ENCODE assay signal across 1 cellular context in the genomic region with DNA sequence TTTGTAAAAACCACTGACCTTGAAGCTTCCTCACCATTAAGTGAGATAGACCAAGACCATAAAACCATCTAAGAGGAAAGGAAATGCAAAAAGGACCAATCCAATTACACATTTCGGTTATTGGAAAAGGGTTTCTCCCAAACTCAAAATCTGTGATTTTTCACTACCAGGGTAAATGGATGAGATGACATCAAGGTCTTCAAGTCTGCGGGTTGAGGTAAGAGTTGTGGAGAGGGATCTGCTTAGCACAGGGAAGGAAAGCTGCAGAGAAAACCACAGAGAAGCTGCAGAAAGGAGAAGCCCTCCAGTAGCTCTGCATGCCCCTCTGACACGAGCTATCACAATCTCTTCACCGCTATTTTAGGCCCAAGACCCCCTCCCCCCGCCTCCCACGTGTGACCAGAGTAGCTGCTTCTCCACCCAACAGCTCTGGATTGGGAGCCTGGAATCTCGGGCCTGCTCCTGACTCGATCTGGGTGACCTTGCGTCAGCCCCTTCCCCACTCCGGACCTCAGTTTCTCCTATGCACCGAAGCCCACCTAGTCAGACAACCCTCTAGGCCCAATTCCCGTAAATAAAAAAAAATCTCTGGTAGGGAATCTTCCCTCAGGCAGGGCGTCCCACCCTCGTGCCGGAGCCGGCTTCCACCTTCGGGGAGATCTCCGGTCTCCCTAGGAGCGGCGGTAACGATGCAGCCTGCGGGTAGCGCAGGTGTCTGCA.
A peak's percentile ranks its signal among the peaks of the same experiment; 100 is the strongest.
TF ChIP-seq lines count a peak whose summit lies in the region.

No MANE protein-coding gene starts in this region.

TF ChIP-seq in K562, 482 proteins besides CTCF, POLR2A, EP300 and RAD21 (continued from another document):
- TF ChIP-seq, protein P1, sequence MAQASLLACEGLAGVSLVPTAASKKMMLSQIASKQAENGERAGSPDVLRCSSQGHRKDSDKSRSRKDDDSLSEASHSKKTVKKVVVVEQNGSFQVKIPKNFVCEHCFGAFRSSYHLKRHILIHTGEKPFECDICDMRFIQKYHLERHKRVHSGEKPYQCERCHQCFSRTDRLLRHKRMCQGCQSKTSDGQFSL (CRISPR knock-in tag; IDR thresholded peaks at IDR 0.05) = no peak
- TF ChIP-seq, protein P1 (tag; IDR thresholded peaks at IDR 0.05) = no peak
- TF ChIP-seq EP400 (IDR thresholded peaks at IDR 0.05) (peak; percentile 53), KDM5B (IDR thresholded peaks at IDR 0.05; ENCODE audit: insufficient replicate concordance, low read depth, low read length) (no peak), PURB (CRISPR knock-in tag; IDR thresholded peaks at IDR 0.05; ENCODE audit: low read depth) (no peak), DACH1 (IDR thresholded peaks at IDR 0.05; ENCODE audit: partially characterized antibody) (no peak), ZSCAN29 (IDR thresholded peaks at IDR 0.05) (no peak), SUPT5H (IDR thresholded peaks at IDR 0.05) (no peak), ZNF347 (CRISPR knock-in tag; IDR thresholded peaks at IDR 0.05; ENCODE audit: low read depth) (no peak), SMARCA4 (IDR thresholded peaks at IDR 0.05) (no peak), ETV6 (IDR thresholded peaks at IDR 0.05; ENCODE audit: borderline replicate concordance in 1 of 2, low read depth in 2 of 2, low read length in 1 of 2) (no peak), ETV6 (CRISPR knock-in tag; IDR thresholded peaks at IDR 0.05; ENCODE audit: borderline replicate concordance) (no peak), RBM39 (optimal IDR thresholded peaks at IDR 0.05; ENCODE audit: low read depth, low read length) (no peak), YBX1 (IDR thresholded peaks at IDR 0.05) (no peak), PRPF4 (IDR thresholded peaks at IDR 0.05; ENCODE audit: insufficient read depth, low read depth, low read length, poor library complexity, severe bottlenecking) (no peak), SMARCE1 (IDR thresholded peaks at IDR 0.05) (no peak), CCNT2 (IDR thresholded peaks at IDR 0.05; ENCODE audit: borderline replicate concordance, extremely low read depth, insufficient read length, low read depth, low read length) (no peak)
- TF ChIP-seq, protein P2, sequence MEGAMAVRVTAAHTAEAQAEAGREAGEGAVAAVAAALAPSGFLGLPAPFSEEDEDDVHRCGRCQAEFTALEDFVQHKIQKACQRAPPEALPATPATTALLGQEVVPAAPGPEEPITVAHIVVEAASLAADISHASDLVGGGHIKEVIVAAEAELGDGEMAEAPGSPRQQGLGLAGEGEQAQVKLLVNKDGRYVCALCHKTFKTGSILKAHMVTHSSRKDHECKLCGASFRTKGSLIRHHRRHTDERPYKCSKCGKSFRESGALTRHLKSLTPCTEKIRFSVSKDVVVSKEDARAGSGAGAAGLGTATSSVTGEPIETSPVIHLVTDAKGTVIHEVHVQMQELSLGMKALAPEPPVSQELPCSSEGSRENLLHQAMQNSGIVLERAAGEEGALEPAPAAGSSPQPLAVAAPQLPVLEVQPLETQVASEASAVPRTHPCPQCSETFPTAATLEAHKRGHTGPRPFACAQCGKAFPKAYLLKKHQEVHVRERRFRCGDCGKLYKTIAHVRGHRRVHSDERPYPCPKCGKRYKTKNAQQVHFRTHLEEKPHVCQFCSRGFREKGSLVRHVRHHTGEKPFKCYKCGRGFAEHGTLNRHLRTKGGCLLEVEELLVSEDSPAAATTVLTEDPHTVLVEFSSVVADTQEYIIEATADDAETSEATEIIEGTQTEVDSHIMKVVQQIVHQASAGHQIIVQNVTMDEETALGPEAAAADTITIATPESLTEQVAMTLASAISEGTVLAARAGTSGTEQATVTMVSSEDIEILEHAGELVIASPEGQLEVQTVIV (CRISPR knock-in tag; IDR thresholded peaks at IDR 0.05; ENCODE audit: borderline replicate concordance) = no peak
- TF ChIP-seq, protein P3, sequence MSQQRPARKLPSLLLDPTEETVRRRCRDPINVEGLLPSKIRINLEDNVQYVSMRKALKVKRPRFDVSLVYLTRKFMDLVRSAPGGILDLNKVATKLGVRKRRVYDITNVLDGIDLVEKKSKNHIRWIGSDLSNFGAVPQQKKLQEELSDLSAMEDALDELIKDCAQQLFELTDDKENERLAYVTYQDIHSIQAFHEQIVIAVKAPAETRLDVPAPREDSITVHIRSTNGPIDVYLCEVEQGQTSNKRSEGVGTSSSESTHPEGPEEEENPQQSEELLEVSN (IDR thresholded peaks at IDR 0.05; ENCODE audit: borderline replicate concordance in 1 of 2, extremely low read depth in 1 of 2, insufficient read depth in 1 of 2, insufficient read length in 1 of 2, low read depth in 1 of 2, low read length in 1 of 2, poor library complexity in 1 of 2, severe bottlenecking in 1 of 2) = peak in 1 of 2 experiments; percentile 11
- TF ChIP-seq, protein P4, sequence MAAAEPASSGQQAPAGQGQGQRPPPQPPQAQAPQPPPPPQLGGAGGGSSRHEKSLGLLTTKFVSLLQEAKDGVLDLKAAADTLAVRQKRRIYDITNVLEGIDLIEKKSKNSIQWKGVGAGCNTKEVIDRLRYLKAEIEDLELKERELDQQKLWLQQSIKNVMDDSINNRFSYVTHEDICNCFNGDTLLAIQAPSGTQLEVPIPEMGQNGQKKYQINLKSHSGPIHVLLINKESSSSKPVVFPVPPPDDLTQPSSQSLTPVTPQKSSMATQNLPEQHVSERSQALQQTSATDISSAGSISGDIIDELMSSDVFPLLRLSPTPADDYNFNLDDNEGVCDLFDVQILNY (CRISPR knock-in tag; IDR thresholded peaks at IDR 0.05) = no peak
TF ChIP-seq in K562: peak in this region for 19.
